Comparison of ENCODE assay signal across 1 cellular context in the genomic region with DNA sequence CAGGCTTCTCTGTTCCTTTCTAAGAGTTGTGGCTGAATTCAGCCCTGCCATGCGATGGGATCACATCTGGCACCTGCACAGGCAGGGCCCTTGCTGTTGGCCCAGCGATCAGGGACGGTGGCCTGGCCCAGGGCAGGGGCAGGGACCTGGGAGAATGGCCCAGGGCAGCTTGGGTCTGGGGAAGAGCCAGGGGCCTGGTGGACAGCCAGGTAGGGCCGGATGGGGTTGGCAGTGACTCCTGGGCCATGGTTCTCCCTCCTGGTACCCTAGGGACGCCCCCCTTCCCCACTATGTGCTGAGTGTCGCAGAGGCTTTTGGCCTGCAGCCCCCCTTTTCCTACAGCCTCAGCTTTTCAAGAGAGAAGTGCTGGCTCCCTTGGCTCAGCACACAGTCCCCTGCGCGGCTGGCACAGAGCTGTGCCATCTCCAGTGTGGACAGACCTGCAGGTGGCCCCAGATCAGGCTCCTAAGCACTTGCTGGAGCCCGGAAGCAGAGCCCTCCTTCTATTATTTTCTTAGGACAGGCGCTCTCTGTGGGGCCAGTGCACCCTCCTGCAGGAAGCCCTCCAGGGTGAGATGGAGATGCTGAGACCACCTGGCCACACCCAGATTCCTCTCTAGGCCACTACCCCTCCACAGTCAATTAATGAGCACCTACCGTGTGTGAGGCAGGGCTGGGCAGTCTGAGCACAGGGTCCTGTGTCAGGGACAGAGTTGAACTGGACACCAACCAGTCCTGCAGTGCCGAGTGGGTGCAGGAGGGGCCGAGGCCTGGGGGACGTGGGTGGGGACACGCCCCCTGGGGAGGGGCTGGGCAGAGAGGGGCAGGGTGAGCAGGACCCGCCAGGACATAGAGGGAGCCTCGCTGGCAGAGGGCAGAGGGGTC.
TF ChIP-seq lines count a peak whose summit lies in the region.

No MANE protein-coding gene starts in this region.

TF ChIP-seq in GM12878, 131 proteins besides CTCF, POLR2A, EP300 and RAD21 (continued from another document):
- TF ChIP-seq, protein P1, sequence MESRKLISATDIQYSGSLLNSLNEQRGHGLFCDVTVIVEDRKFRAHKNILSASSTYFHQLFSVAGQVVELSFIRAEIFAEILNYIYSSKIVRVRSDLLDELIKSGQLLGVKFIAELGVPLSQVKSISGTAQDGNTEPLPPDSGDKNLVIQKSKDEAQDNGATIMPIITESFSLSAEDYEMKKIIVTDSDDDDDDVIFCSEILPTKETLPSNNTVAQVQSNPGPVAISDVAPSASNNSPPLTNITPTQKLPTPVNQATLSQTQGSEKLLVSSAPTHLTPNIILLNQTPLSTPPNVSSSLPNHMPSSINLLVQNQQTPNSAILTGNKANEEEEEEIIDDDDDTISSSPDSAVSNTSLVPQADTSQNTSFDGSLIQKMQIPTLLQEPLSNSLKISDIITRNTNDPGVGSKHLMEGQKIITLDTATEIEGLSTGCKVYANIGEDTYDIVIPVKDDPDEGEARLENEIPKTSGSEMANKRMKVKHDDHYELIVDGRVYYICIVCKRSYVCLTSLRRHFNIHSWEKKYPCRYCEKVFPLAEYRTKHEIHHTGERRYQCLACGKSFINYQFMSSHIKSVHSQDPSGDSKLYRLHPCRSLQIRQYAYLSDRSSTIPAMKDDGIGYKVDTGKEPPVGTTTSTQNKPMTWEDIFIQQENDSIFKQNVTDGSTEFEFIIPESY (IDR thresholded peaks at IDR 0.05) = no peak
- no peak for TF ChIP-seq E2F4 (IDR thresholded peaks at IDR 0.05; ENCODE audit: low read depth, low read length)
- TF ChIP-seq CBFB (IDR thresholded peaks at IDR 0.05; ENCODE audit: low read depth) = no peak
- TF ChIP-seq, protein P2, sequence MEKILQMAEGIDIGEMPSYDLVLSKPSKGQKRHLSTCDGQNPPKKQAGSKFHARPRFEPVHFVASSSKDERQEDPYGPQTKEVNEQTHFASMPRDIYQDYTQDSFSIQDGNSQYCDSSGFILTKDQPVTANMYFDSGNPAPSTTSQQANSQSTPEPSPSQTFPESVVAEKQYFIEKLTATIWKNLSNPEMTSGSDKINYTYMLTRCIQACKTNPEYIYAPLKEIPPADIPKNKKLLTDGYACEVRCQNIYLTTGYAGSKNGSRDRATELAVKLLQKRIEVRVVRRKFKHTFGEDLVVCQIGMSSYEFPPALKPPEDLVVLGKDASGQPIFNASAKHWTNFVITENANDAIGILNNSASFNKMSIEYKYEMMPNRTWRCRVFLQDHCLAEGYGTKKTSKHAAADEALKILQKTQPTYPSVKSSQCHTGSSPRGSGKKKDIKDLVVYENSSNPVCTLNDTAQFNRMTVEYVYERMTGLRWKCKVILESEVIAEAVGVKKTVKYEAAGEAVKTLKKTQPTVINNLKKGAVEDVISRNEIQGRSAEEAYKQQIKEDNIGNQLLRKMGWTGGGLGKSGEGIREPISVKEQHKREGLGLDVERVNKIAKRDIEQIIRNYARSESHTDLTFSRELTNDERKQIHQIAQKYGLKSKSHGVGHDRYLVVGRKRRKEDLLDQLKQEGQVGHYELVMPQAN (conservative IDR thresholded peaks at IDR 0.05) = no peak
- TF ChIP-seq, protein P3, sequence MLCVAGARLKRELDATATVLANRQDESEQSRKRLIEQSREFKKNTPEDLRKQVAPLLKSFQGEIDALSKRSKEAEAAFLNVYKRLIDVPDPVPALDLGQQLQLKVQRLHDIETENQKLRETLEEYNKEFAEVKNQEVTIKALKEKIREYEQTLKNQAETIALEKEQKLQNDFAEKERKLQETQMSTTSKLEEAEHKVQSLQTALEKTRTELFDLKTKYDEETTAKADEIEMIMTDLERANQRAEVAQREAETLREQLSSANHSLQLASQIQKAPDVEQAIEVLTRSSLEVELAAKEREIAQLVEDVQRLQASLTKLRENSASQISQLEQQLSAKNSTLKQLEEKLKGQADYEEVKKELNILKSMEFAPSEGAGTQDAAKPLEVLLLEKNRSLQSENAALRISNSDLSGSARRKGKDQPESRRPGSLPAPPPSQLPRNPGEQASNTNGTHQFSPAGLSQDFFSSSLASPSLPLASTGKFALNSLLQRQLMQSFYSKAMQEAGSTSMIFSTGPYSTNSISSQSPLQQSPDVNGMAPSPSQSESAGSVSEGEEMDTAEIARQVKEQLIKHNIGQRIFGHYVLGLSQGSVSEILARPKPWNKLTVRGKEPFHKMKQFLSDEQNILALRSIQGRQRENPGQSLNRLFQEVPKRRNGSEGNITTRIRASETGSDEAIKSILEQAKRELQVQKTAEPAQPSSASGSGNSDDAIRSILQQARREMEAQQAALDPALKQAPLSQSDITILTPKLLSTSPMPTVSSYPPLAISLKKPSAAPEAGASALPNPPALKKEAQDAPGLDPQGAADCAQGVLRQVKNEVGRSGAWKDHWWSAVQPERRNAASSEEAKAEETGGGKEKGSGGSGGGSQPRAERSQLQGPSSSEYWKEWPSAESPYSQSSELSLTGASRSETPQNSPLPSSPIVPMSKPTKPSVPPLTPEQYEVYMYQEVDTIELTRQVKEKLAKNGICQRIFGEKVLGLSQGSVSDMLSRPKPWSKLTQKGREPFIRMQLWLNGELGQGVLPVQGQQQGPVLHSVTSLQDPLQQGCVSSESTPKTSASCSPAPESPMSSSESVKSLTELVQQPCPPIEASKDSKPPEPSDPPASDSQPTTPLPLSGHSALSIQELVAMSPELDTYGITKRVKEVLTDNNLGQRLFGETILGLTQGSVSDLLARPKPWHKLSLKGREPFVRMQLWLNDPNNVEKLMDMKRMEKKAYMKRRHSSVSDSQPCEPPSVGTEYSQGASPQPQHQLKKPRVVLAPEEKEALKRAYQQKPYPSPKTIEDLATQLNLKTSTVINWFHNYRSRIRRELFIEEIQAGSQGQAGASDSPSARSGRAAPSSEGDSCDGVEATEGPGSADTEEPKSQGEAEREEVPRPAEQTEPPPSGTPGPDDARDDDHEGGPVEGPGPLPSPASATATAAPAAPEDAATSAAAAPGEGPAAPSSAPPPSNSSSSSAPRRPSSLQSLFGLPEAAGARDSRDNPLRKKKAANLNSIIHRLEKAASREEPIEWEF (IDR thresholded peaks at IDR 0.05; ENCODE audit: insufficient replicate concordance, low read depth, low read length) = no peak
- TF ChIP-seq BCL3 (IDR thresholded peaks at IDR 0.05; ENCODE audit: borderline replicate concordance, insufficient read depth, low read depth, low read length, poor library complexity, severe bottlenecking) = no peak
- TF ChIP-seq CHD2 (IDR thresholded peaks at IDR 0.05; ENCODE audit: borderline replicate concordance, low read depth, low read length) = no peak
